23 cellular contexts compared by ENCODE assay signal in genomic region chr1:240706150-240706904, GRCh38.
DNase-seq lines count a peak whose midpoint lies in the region; ATAC-seq, FAIRE-seq and TF ChIP-seq lines count a peak whose summit lies in the region.
"Had no signal": no experiment of that assay in that cellular context is flagged by ENCODE, and none has a peak within 500 bp of the region (broad histone marks: within the 10 kb centered on the region; RNA-seq: fewer than 3 reads in every experiment).

No MANE protein-coding gene starts in this region.

- intact Hi-C loops in adrenal gland (cut with DNase I): no loop called here
- intact Hi-C loops in activated T-helper 1 cell treated with anti-CD3 and anti-CD28 coated beads, Interleukin-12 subunit alpha, Interleukin-12 subunit beta, Interleukin-2, Interleukin-4 antibody, amounts not matched to agents 30 ng/mL and 10 ng/mL and 1 ng/mL, durations not matched to agents 14 hours and 24 hours and 36 hours (cut with micrococcal nuclease): no loop called here

- ATAC-seq in A549 (peak in 1 of 2 experiments; percentile 36; a peak in 2 of 6 replicates), foreskin keratinocyte (no peak)
- ATAC-seq: activated naive CD4-positive, alpha-beta T cell treated with anti-CD3 and anti-CD28 coated beads, Interleukin-2, amount 50 U/mL, for 72 hours had no signal

- no peaks in the 10 kb centered on the region for H3K36me3 ChIP-seq in adrenal gland (replicated peaks in 1 of 2)
- H3K36me3 ChIP-seq in hepatocyte (replicated peaks; ENCODE audit: insufficient read depth, low read depth): no peaks in the 10 kb centered on the region
- H3K36me3 ChIP-seq: esophagus squamous epithelium, upper lobe of left lung had no signal

- no peaks in the 10 kb centered on the region for H3K36me3 Mint-ChIP-seq in activated T-helper 1 cell treated with anti-CD3 and anti-CD28 coated beads, Interleukin-12 subunit alpha, Interleukin-12 subunit beta, Interleukin-2, Interleukin-4 antibody, amounts not matched to agents 30 ng/mL and 10 ng/mL and 1 ng/mL, durations not matched to agents 14 hours and 24 hours and 36 hours (ENCODE audit: low read depth)
- H3K36me3 Mint-ChIP-seq: activated naive CD4-positive, alpha-beta T cell treated with anti-CD3 and anti-CD28 coated beads, Interleukin-2, amount 50 U/mL, for 72 hours; mesothelial cell of epicardium had no signal

- no peaks in the 10 kb centered on the region for H3K4me1 Mint-ChIP-seq in activated T-helper 1 cell treated with anti-CD3 and anti-CD28 coated beads, Interleukin-12 subunit alpha, Interleukin-12 subunit beta, Interleukin-2, Interleukin-4 antibody, amounts not matched to agents 30 ng/mL and 10 ng/mL and 1 ng/mL, durations not matched to agents 14 hours and 24 hours and 36 hours (ENCODE audit: low read depth)
- H3K4me1 Mint-ChIP-seq: neural crest cell had no signal

- H3K4me1 ChIP-seq in A549 (0 out of 3 replicates have a peak, but pooled peaks cover 3% of the 10 kb centered on the region), adrenal gland (replicated peaks in 1 of 2) (no peaks in the 10 kb centered on the region), hepatocyte (ENCODE audit: insufficient read depth) (no peaks in the 10 kb centered on the region), foreskin keratinocyte (no peaks in the 10 kb centered on the region)
- H3K4me1 ChIP-seq: upper lobe of left lung had no signal

- no peaks in the 10 kb centered on the region for H3K79me2 ChIP-seq in hepatocyte

- TF ChIP-seq CTCF in A549 (IDR thresholded peaks at IDR 0.05) (no peak), adrenal gland (IDR thresholded peaks at IDR 0.05) (no peak), hepatocyte (IDR thresholded peaks at IDR 0.05; ENCODE audit: poor library complexity) (no peak), foreskin keratinocyte (conservative IDR thresholded peaks at IDR 0.05) (no peak)

- H3K27ac Mint-ChIP-seq in activated T-helper 1 cell treated with anti-CD3 and anti-CD28 coated beads, Interleukin-12 subunit alpha, Interleukin-12 subunit beta, Interleukin-2, Interleukin-4 antibody, amounts not matched to agents 30 ng/mL and 10 ng/mL and 1 ng/mL, durations not matched to agents 14 hours and 24 hours and 36 hours: no peak overlapping the region
- H3K27ac Mint-ChIP-seq: activated naive CD4-positive, alpha-beta T cell treated with anti-CD3 and anti-CD28 coated beads, Interleukin-2, amount 50 U/mL, for 72 hours; mesothelial cell of epicardium; stimulated activated naive CD8-positive, alpha-beta T cell treated with anti-CD3 and anti-CD28 coated beads, Interleukin-15, Interleukin-2, amounts not matched to agents 100 ng/mL and 50 ng/mL, for 24 hours had no signal

- no peaks in the 10 kb centered on the region for H3K9me2 ChIP-seq in hepatocyte (replicated peaks; ENCODE audit: insufficient read depth)

- 11% methylated on average over 7 of the region's 7 CpGs for WGBS in A549 (ENCODE audit: missing lambda C conversion rate)
- WGBS in adrenal gland, 4 donors: 29 to 43% (median 37%) methylated on average over 7 of the region's 7 CpGs
- 51% methylated on average over 7 of the region's 7 CpGs for WGBS in hepatocyte (ENCODE audit: low lambda C conversion rate, missing lambda C conversion rate)

- no peak for FAIRE-seq in A549 (lab: Jason Lieb, UNC)
- FAIRE-seq: RCC 7860, TTC549 had no signal

- no peak overlapping the region for H2AFZ ChIP-seq in hepatocyte

- no peaks in the 10 kb centered on the region for H3K27me3 ChIP-seq in adrenal gland
- H3K27me3 ChIP-seq in hepatocyte: no peaks in the 10 kb centered on the region
- no peaks in the 10 kb centered on the region for H3K27me3 ChIP-seq in foreskin keratinocyte
- H3K27me3 ChIP-seq: esophagus squamous epithelium, upper lobe of left lung had no signal

- peaks cover 4% of the 10 kb centered on the region for H3K9me3 Mint-ChIP-seq in activated T-helper 1 cell treated with anti-CD3 and anti-CD28 coated beads, Interleukin-12 subunit alpha, Interleukin-12 subunit beta, Interleukin-2, Interleukin-4 antibody, amounts not matched to agents 30 ng/mL and 10 ng/mL and 1 ng/mL, durations not matched to agents 14 hours and 24 hours and 36 hours
- H3K9me3 Mint-ChIP-seq: activated naive CD4-positive, alpha-beta T cell treated with anti-CD3 and anti-CD28 coated beads, Interleukin-2, amount 50 U/mL, for 72 hours; mesothelial cell of epicardium had no signal

- DNase-seq in A549 (ENCODE audit: low read depth in 1 of 2, low spot score in 1 of 2) (no peak), GM04504 (ENCODE audit: low read depth) (peak; percentile 59), adrenal gland (peak in 4 of 7 donors; percentile 29 to 56 (median 42)), hepatocyte (ENCODE audit: low spot score) (peak; percentile 12), foreskin keratinocyte (no peak), CD1c-positive myeloid dendritic cell (ENCODE audit: extremely low spot score) (no peak)
- DNase-seq in activated T-helper 1 cell treated with anti-CD3 and anti-CD28 coated beads, Interleukin-12 subunit alpha, Interleukin-12 subunit beta, Interleukin-2, Interleukin-4 antibody, amounts not matched to agents 30 ng/mL and 10 ng/mL and 1 ng/mL, durations not matched to agents 14 hours and 24 hours and 36 hours (ENCODE audit: low spot score): no peak
- DNase-seq in activated CD4-positive, alpha-beta T cell treated with anti-CD3 and anti-CD28 coated beads for 1 hour: no peak
- DNase-seq: ACHN; activated T-cell treated with anti-CD3 and anti-CD28 coated beads, Interleukin-2, amount 50 U/mL, for 1 hour; Calu3; esophagus squamous epithelium; GDM1; NCI-H1048; NCI-H69; stimulated activated CD4-positive, alpha-beta T cell treated with anti-CD3 and anti-CD28 coated beads, Interleukin-15, amount 100 ng/mL, for 24 hours; upper lobe of left lung had no signal

- H3K4me3 ChIP-seq in A549: no peak overlapping the region
- no peak overlapping the region for H3K4me3 ChIP-seq in adrenal gland
- H3K4me3 ChIP-seq in hepatocyte: no peak overlapping the region
- H3K4me3 ChIP-seq: esophagus squamous epithelium, upper lobe of left lung had no signal

- no peak for TF ChIP-seq RAD21 in A549 (conservative IDR thresholded peaks at IDR 0.05 in 1 of 2, IDR thresholded peaks at IDR 0.05 in 1 of 2)

- no peaks in the 10 kb centered on the region for H3K27me3 Mint-ChIP-seq in activated T-helper 1 cell treated with anti-CD3 and anti-CD28 coated beads, Interleukin-12 subunit alpha, Interleukin-12 subunit beta, Interleukin-2, Interleukin-4 antibody, amounts not matched to agents 30 ng/mL and 10 ng/mL and 1 ng/mL, durations not matched to agents 14 hours and 24 hours and 36 hours (ENCODE audit: insufficient read depth)
- H3K27me3 Mint-ChIP-seq: stimulated activated naive CD8-positive, alpha-beta T cell treated with anti-CD3 and anti-CD28 coated beads, Interleukin-15, Interleukin-2, amounts not matched to agents 100 ng/mL and 50 ng/mL, for 24 hours had no signal

- no peaks in the 10 kb centered on the region for H3K9me3 ChIP-seq in A549
- H3K9me3 ChIP-seq in adrenal gland (replicated peaks in 1 of 3): no peaks in the 10 kb centered on the region
- H3K9me3 ChIP-seq in hepatocyte (ENCODE audit: low read depth): no peaks in the 10 kb centered on the region
- H3K9me3 ChIP-seq: esophagus squamous epithelium, upper lobe of left lung had no signal

- H3K4me2 ChIP-seq in A549 (peak overlapping the region; percentile 20; the same call in 2 of the 3 replicates), hepatocyte (no peak overlapping the region)

- POLR2A ChIA-PET in A549 (lab: Yijun Ruan, JAX): no interaction called here

- CTCF ChIA-PET in A549 (lab: Yijun Ruan, JAX): interaction anchor here (0.6 kb wide), 1 partner anchor 244 kb away, joined by 3 read pairs; no protein-coding TSS in a partner anchor

- H3K27ac ChIP-seq in A549 (no peak overlapping the region), adrenal gland (no peak overlapping the region), hepatocyte (no peak overlapping the region), foreskin keratinocyte (no peak overlapping the region)
- H3K27ac ChIP-seq: esophagus squamous epithelium, upper lobe of left lung had no signal

- no peak overlapping the region for H3K4me3 Mint-ChIP-seq in activated T-helper 1 cell treated with anti-CD3 and anti-CD28 coated beads, Interleukin-12 subunit alpha, Interleukin-12 subunit beta, Interleukin-2, Interleukin-4 antibody, amounts not matched to agents 30 ng/mL and 10 ng/mL and 1 ng/mL, durations not matched to agents 14 hours and 24 hours and 36 hours
- H3K4me3 Mint-ChIP-seq: mesothelial cell of epicardium; neural crest cell; stimulated activated naive CD8-positive, alpha-beta T cell treated with anti-CD3 and anti-CD28 coated beads, Interleukin-15, Interleukin-2, amounts not matched to agents 100 ng/mL and 50 ng/mL, for 24 hours had no signal

- TF ChIP-seq EP300 in A549 (IDR thresholded peaks at IDR 0.05): 0 out of 5 replicates have a peak, but pooled peaks of 1 of the 2 experiments have one; percentile 12

- H4K20me1 ChIP-seq in hepatocyte (ENCODE audit: insufficient read depth, poor library complexity, severe bottlenecking): no peaks in the 10 kb centered on the region

- TF ChIP-seq POLR2A in A549 (IDR thresholded peaks at IDR 0.05; ENCODE audit: low read length) (no peak), adrenal gland (IDR thresholded peaks at IDR 0.05) (no peak)

TF ChIP-seq in A549, 52 proteins besides CTCF, POLR2A, EP300 and RAD21:
- TF ChIP-seq TP53 (CRISPR knock-in tag; IDR thresholded peaks at IDR 0.05) (no peak), EHF (CRISPR knock-in tag; IDR thresholded peaks at IDR 0.05) (no peak), ESRRA (IDR thresholded peaks at IDR 0.05; ENCODE audit: borderline replicate concordance, low read length) (no peak), ZC3H11A (IDR thresholded peaks at IDR 0.05) (no peak), GATA3 (IDR thresholded peaks at IDR 0.05; ENCODE audit: borderline replicate concordance) (no peak)

Comparison
In these comparisons a context has a peak if more than half of its experiments do, and no peak if none do; other contexts are left out.
1. DNase-seq: peak in GM04504 (single experiment), adrenal gland (4 of 7) and hepatocyte (single experiment); none in A549 (0 of 2), foreskin keratinocyte (0 of 2), CD1c-positive myeloid dendritic cell (single experiment), activated T-helper 1 cell treated with anti-CD3 and anti-CD28 coated beads, Interleukin-12 subunit alpha, Interleukin-12 subunit beta, Interleukin-2, Interleukin-4 antibody, amounts not matched to agents 30 ng/mL and 10 ng/mL and 1 ng/mL, durations not matched to agents 14 hours and 24 hours and 36 hours (single experiment) and activated CD4-positive, alpha-beta T cell treated with anti-CD3 and anti-CD28 coated beads for 1 hour (single experiment).